7 cellular contexts compared by ENCODE assay signal in genomic region chr4:123581802-123582201, GRCh38.
"Had no signal": no experiment of that assay in that cellular context is flagged by ENCODE, and none has a peak within 500 bp of the region (broad histone marks: within the 10 kb centered on the region; RNA-seq: fewer than 3 reads in every experiment).

No MANE protein-coding gene starts in this region.

- H3K9me3 ChIP-seq: HAP-1 had no signal

- H3K9ac ChIP-seq: KMS-11 had no signal

- H3K4me2 ChIP-seq: GM23338, KMS-11 had no signal

- H2AFZ ChIP-seq: GM23338 had no signal

- ATAC-seq: GM23338 had no signal

- H3K36me3 ChIP-seq: HAP-1 had no signal

- FAIRE-seq: HTR-8/SVneo had no signal

- DNase-seq: H7, HFFc6, KBM-7 had no signal

- H3K4me3 ChIP-seq: GM23338, HAP-1 had no signal

- H3K27ac ChIP-seq: KMS-11 had no signal
